24 cellular contexts compared by ENCODE assay signal in genomic region chr6:63798378-63798777, GRCh38.
"Had no signal": no experiment of that assay in that cellular context is flagged by ENCODE, and none has a peak within 500 bp of the region (broad histone marks: within the 10 kb centered on the region; RNA-seq: fewer than 3 reads in every experiment).

No MANE protein-coding gene starts in this region.

- H3K9me3 ChIP-seq: colonic mucosa, esophagus muscularis mucosa, esophagus squamous epithelium, gastrocnemius medialis, gastroesophageal sphincter, heart left ventricle, heart right ventricle had no signal

- H3K27ac ChIP-seq: colonic mucosa, coronary artery, dorsolateral prefrontal cortex, epithelial cell of prostate, esophagus muscularis mucosa, esophagus squamous epithelium, foreskin keratinocyte, gastrocnemius medialis, gastroesophageal sphincter, heart left ventricle, heart right ventricle, hepatocyte had no signal

- H3K27me3 ChIP-seq: colonic mucosa, dorsolateral prefrontal cortex, esophagus muscularis mucosa, esophagus squamous epithelium, foreskin keratinocyte, gastroesophageal sphincter, hepatocyte had no signal

- H3K36me3 ChIP-seq: colonic mucosa, esophagus muscularis mucosa, esophagus squamous epithelium, gastrocnemius medialis, gastroesophageal sphincter, heart left ventricle, heart right ventricle had no signal

- DNase-seq: colonic mucosa; cortex of kidney; dermis blood vessel endothelial cell; dorsolateral prefrontal cortex; effector CD4-positive, alpha-beta T cell; effector CD8-positive, alpha-beta T cell; effector memory CD4-positive, alpha-beta T cell; effector memory CD8-positive, alpha-beta T cell; endodermal cell; erythroblast; esophagus squamous epithelium; foreskin keratinocyte; foreskin melanocyte; gastrocnemius medialis; glutamatergic neuron; head of caudate nucleus; heart left ventricle; heart right ventricle had no signal

- H3K4me3 ChIP-seq: colonic mucosa, coronary artery, dorsolateral prefrontal cortex, esophagus muscularis mucosa, esophagus squamous epithelium, gastrocnemius medialis, gastroesophageal sphincter, heart left ventricle, heart right ventricle, hepatocyte had no signal

- H3K4me2 ChIP-seq: hepatocyte had no signal

- H3K79me2 ChIP-seq: hepatocyte had no signal

- H2AFZ ChIP-seq: hepatocyte had no signal

- H3K4me1 ChIP-seq: colonic mucosa, esophagus muscularis mucosa, foreskin keratinocyte, gastrocnemius medialis, gastroesophageal sphincter, heart left ventricle had no signal

- ATAC-seq: effector memory CD8-positive, alpha-beta T cell; esophagus mucosa; foreskin keratinocyte; gastrocnemius medialis; gastroesophageal sphincter; heart left ventricle; heart right ventricle had no signal
